19 cellular contexts compared by ENCODE assay signal in the genomic region with DNA sequence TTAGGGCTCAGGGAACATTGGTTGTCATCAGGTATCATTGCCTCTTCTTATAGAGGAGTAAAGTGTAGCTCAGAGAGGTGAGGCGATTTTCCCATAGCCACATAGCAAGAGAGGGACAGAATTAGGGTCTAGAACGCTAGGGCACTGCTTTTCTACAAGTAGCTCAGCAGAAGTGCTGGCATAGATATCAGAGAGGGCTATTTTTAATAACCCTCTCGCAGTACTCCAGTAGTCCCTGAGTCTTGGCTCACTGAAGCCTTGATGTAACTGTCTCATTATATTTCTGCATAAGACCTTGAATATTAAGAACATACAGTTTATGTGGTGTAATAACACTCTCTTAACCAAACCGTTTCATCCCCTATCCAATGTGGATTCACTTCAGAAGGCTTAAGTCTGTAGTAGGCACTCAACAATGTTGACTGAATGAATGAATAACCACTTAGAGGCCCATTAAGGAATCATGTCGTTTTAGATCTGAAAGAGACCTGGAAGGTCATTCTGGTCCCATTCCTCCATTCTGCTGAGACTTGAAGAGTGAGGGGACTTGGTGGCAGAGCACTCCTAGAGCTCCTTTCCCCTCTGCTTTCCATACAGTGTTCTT. TPM values are rescaled to one million over a fixed set of nuclear protein-coding genes. Genes with fewer than 3 reads are reported as not detected.
"Had no signal": no experiment of that assay in that cellular context is flagged by ENCODE, and none has a peak within 500 bp of the region (broad histone marks: within the 10 kb centered on the region; RNA-seq: fewer than 3 reads in every experiment).

No MANE protein-coding gene starts in this region.

- H3K4me3 ChIP-seq: heart right ventricle, thyroid gland had no signal

- H3K27ac ChIP-seq: heart right ventricle, thyroid gland had no signal

- DNase-seq: activated CD4-positive, alpha-beta T cell treated with anti-CD3 and anti-CD28 coated beads for 1 hour; activated CD4-positive, alpha-beta T cell treated with anti-CD3 and anti-CD28 coated beads, Interleukin-2, amount 50 U/mL, for 1 hour; activated CD8-positive, alpha-beta T cell treated with anti-CD3 and anti-CD28 coated beads, Interleukin-2, amount 10 ng/mL, durations not matched to agents 7 days and 5 days; activated gamma-delta T cell; activated naive CD4-positive, alpha-beta T cell treated with anti-CD3 and anti-CD28 coated beads, Interleukin-2, amount 50 U/mL, for 16 hours; activated naive CD8-positive, alpha-beta T cell treated with anti-CD3 and anti-CD28 coated beads, Interleukin-2, amount 50 U/mL, for 24 hours; cortex of kidney; endodermal cell; heart right ventricle; islet precursor cell; left cardiac atrium; naive thymus-derived CD4-positive, alpha-beta T cell; occipital lobe; stimulated activated CD4-positive, alpha-beta T cell treated with anti-CD3 and anti-CD28 coated beads, Interleukin-4, amount 100 ng/mL, for 1 hour; stimulated activated naive CD4-positive, alpha-beta T cell treated with Interleukin-2 at 50 U/mL for 16 hours; thyroid gland had no signal

- ATAC-seq: activated CD8-positive, alpha-beta T cell treated with anti-CD3 and anti-CD28 coated beads, Interleukin-2, amount 10 ng/mL, durations not matched to agents 7 days and 5 days; activated naive CD8-positive, alpha-beta T cell treated with anti-CD3 and anti-CD28 coated beads, Interleukin-2, amount 50 U/mL, for 24 hours; naive thymus-derived CD4-positive, alpha-beta T cell had no signal

- H3K36me3 ChIP-seq: heart right ventricle, thyroid gland had no signal

- H3K9me3 ChIP-seq: heart right ventricle, thyroid gland had no signal

- FAIRE-seq: TTC549 had no signal

- H3K27me3 ChIP-seq: thyroid gland had no signal

RNA-seq across cellular contexts. Expression of a gene that starts 4.7 kb away (rescaled TPM):
- total RNA-seq: activated CD8-positive, alpha-beta T cell treated with anti-CD3 and anti-CD28 coated beads, Interleukin-2, amount 10 ng/mL, durations not matched to agents 7 days and 5 days; lung microvascular endothelial cell; naive thymus-derived CD4-positive, alpha-beta T cell; ureter had no signal
- polyA plus RNA-seq: naive thymus-derived CD4-positive, alpha-beta T cell had no signal
